2 cellular contexts compared by ENCODE assay signal in genomic region chr12:132046561-132046960, GRCh38.
TF ChIP-seq lines count a peak whose summit lies in the region.

No MANE protein-coding gene starts in this region.

TF ChIP-seq in IMR-90, 13 proteins besides CTCF, POLR2A, EP300 and RAD21:
- TF ChIP-seq RFX5 (IDR thresholded peaks at IDR 0.05; ENCODE audit: low read depth, low read length) = no peak
- TF ChIP-seq RCOR1 (IDR thresholded peaks at IDR 0.05; ENCODE audit: insufficient replicate concordance, low read length) = no peak
- peak; percentile 80; the same call in 1 of the 2 replicates for TF ChIP-seq NFE2L2 (IDR thresholded peaks at IDR 0.05; ENCODE audit: low read depth, low read length)
- TF ChIP-seq MXI1 (IDR thresholded peaks at IDR 0.05; ENCODE audit: borderline replicate concordance, low read depth, low read length) = peak; percentile 90; the same call in 1 of the 2 replicates
- TF ChIP-seq MAZ (IDR thresholded peaks at IDR 0.05; ENCODE audit: borderline replicate concordance, low read depth, low read length) = peak; percentile 60; the same call in 1 of the 2 replicates
- no peak for TF ChIP-seq CHD1 (IDR thresholded peaks at IDR 0.05; ENCODE audit: low read depth, low read length)
- peak; percentile 75; the same call in 1 of the 2 replicates for TF ChIP-seq BHLHE40 (IDR thresholded peaks at IDR 0.05; ENCODE audit: low read depth, low read length)
- peak; percentile 32; the same call in 1 of the 2 replicates for TF ChIP-seq MAFK (IDR thresholded peaks at IDR 0.05; ENCODE audit: low read depth, low read length)
- peak; percentile 48; the same call in 1 of the 2 replicates for TF ChIP-seq CEBPB (IDR thresholded peaks at IDR 0.05; ENCODE audit: low read depth, low read length)
- peak; percentile 73 for TF ChIP-seq FOS (IDR thresholded peaks at IDR 0.05; ENCODE audit: low read depth, low read length)
- TF ChIP-seq USF2 (IDR thresholded peaks at IDR 0.05; ENCODE audit: low read depth, low read length) = no peak

TF ChIP-seq in H1, 55 proteins besides CTCF, POLR2A, EP300 and RAD21:
- TF ChIP-seq CEBPB (IDR thresholded peaks at IDR 0.05; ENCODE audit: low read depth, low read length) (no peak), HDAC2 (IDR thresholded peaks at IDR 0.05; ENCODE audit: borderline replicate concordance in 1 of 2, low read depth in 2 of 2, low read length in 2 of 2) (no peak), CTBP2 (IDR thresholded peaks at IDR 0.05; ENCODE audit: borderline replicate concordance, insufficient read depth, insufficient read length, low read length) (no peak), KDM5A (IDR thresholded peaks at IDR 0.05; ENCODE audit: low read length) (no peak), MAFK (IDR thresholded peaks at IDR 0.05; ENCODE audit: low read depth, low read length) (peak; percentile 24; the same call in 1 of the 2 replicates), JUND (IDR thresholded peaks at IDR 0.05; ENCODE audit: low read length) (no peak), PHF8 (conservative IDR thresholded peaks at IDR 0.05; ENCODE audit: low read depth, low read length) (no peak)
